Comparison of ENCODE assay signal across 13 cellular contexts in the genomic region with DNA sequence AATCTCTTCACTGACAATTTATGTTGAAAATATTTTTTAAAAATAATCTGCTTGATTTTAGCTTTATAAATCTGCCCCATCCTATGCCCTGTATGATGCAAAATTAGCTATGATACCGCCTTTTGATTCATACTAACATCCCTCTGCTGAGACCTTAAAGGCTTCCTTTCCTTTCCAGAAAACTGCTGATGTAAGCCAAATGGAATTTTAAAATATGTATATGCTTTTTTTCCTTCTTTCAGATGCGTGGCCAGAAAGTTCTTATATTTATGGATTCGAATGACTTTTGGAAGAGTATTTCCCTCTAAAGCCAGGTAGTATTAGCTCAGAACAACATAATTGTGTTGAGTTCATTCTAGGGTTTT. TPM values are rescaled to one million over a fixed set of nuclear protein-coding genes. Genes with fewer than 3 reads are reported as not detected.
A peak's percentile ranks its signal among the peaks of the same experiment; 100 is the strongest.
DNase-seq lines count a peak whose midpoint lies in the region; ATAC-seq and TF ChIP-seq lines count a peak whose summit lies in the region.
"Had no signal": no experiment of that assay in that cellular context is flagged by ENCODE, and none has a peak within 500 bp of the region (broad histone marks: within the 10 kb centered on the region; RNA-seq: fewer than 3 reads in every experiment).

No MANE protein-coding gene starts in this region.

- DNase-seq in ELR (ENCODE audit: low read depth) (peak; percentile 10), fibroblast of gingiva (ENCODE audit: low read depth) (peak; percentile 17), osteocyte (ENCODE audit: extremely low spot score, unreplicated experiment) (no peak), H7 (no peak), DMS153 (lab: John Stamatoyannopoulos, UW) (no peak), COLO668 (lab: John Stamatoyannopoulos, UW; ENCODE audit: unreplicated experiment) (no peak)
- DNase-seq: activated T-cell treated with anti-CD3 and anti-CD28 coated beads for 4 hours, retina had no signal

- H3K4me3 Mint-ChIP-seq in activated T-helper 17 cell treated with anti-CD3 and anti-CD28 coated beads, Interleukin-2, amount 50 U/mL, for 72 hours = peak overlapping the region; percentile 6
- peak overlapping the region; percentile 26 for H3K4me3 Mint-ChIP-seq in osteocyte (ENCODE audit: unreplicated experiment)
- H3K4me3 Mint-ChIP-seq: dendritic cell treated with granulocyte-macrophage colony-stimulating factor and Interleukin-4, amounts not matched to agents 40 ng/mL and 50 ng/mL, for 4 days had no signal

- peaks cover 43% of the 10 kb centered on the region for H3K4me1 Mint-ChIP-seq in activated T-helper 17 cell treated with anti-CD3 and anti-CD28 coated beads, Interleukin-2, amount 50 U/mL, for 72 hours
- peaks cover 28% of the 10 kb centered on the region for H3K4me1 Mint-ChIP-seq in osteocyte (ENCODE audit: unreplicated experiment)

- peak overlapping the region; percentile 44 for H3K27ac Mint-ChIP-seq in activated T-helper 17 cell treated with anti-CD3 and anti-CD28 coated beads, Interleukin-2, amount 50 U/mL, for 72 hours
- H3K27ac Mint-ChIP-seq in osteocyte (ENCODE audit: unreplicated experiment) = peak overlapping the region; percentile 94
- H3K27ac Mint-ChIP-seq: dendritic cell treated with granulocyte-macrophage colony-stimulating factor and Interleukin-4, amounts not matched to agents 40 ng/mL and 50 ng/mL, for 4 days had no signal

- no peaks in the 10 kb centered on the region for H3K36me3 ChIP-seq in H7 (replicated peaks; ENCODE audit: control insufficient read depth, insufficient read depth, low read length)
- H3K36me3 ChIP-seq: vagina had no signal

- no peak overlapping the region for H3K4me3 ChIP-seq in H7 (ENCODE audit: insufficient read depth, low read depth, low read length)
- H3K4me3 ChIP-seq: vagina had no signal

- no peaks in the 10 kb centered on the region for H3K27me3 Mint-ChIP-seq in activated T-helper 17 cell treated with anti-CD3 and anti-CD28 coated beads, Interleukin-2, amount 50 U/mL, for 72 hours
- H3K27me3 Mint-ChIP-seq in osteocyte (ENCODE audit: unreplicated experiment) = no peaks in the 10 kb centered on the region
- H3K27me3 Mint-ChIP-seq: dendritic cell treated with granulocyte-macrophage colony-stimulating factor and Interleukin-4, amounts not matched to agents 40 ng/mL and 50 ng/mL, for 4 days had no signal

- no peaks in the 10 kb centered on the region for H3K27me3 ChIP-seq in H7 (ENCODE audit: control insufficient read depth, insufficient read depth, low read length)
- H3K27me3 ChIP-seq: vagina had no signal

- peaks cover 95% of the 10 kb centered on the region for H3K36me3 Mint-ChIP-seq in activated T-helper 17 cell treated with anti-CD3 and anti-CD28 coated beads, Interleukin-2, amount 50 U/mL, for 72 hours (ENCODE audit: low read depth)
- peaks cover 4% of the 10 kb centered on the region for H3K36me3 Mint-ChIP-seq in osteocyte (ENCODE audit: unreplicated experiment)

- H3K9me3 Mint-ChIP-seq in activated T-helper 17 cell treated with anti-CD3 and anti-CD28 coated beads, Interleukin-2, amount 50 U/mL, for 72 hours = no peaks in the 10 kb centered on the region
- peaks cover 3% of the 10 kb centered on the region for H3K9me3 Mint-ChIP-seq in osteocyte (ENCODE audit: unreplicated experiment)

- TF ChIP-seq CTCF in osteocyte (IDR thresholded peaks at IDR 0.05) = no peak

- no peak for ATAC-seq in activated T-helper 17 cell treated with anti-CD3 and anti-CD28 coated beads, Interleukin-2, amount 50 U/mL, for 72 hours (replicated peaks)
- ATAC-seq in HG03442 (IDR thresholded peaks at IDR 0.05; ENCODE audit: unreplicated experiment) = no peak
- ATAC-seq: HCT116 had no signal

RNA-seq across cellular contexts. Expression of gene SFI1, which starts 34.5 kb away (rescaled TPM):
- total RNA-seq in activated T-helper 17 cell treated with anti-CD3 and anti-CD28 coated beads, Interleukin-2, amount 50 U/mL, for 72 hours = 100 to 1,000 TPM; 125 to 349 TPM
- 39.5 and 40.6 TPM in 2 replicates for total RNA-seq in osteocyte
- 8.5 and 18.2 TPM in 2 replicates for total RNA-seq in H7 (2014; rRNA removed; shearing (Covaris generic))

RNA-seq across cellular contexts. Expression of gene EIF4ENIF1, which starts 41.2 kb away (rescaled TPM):
- 10 to 100 TPM; 31.5 to 41.0 TPM for total RNA-seq in activated T-helper 17 cell treated with anti-CD3 and anti-CD28 coated beads, Interleukin-2, amount 50 U/mL, for 72 hours
- 38.4 and 41.0 TPM in 2 replicates for total RNA-seq in osteocyte
- 9.5 and 13.2 TPM in 2 replicates for total RNA-seq in H7 (2014; rRNA removed; shearing (Covaris generic))

Comparison
In these comparisons a context has a peak if more than half of its experiments do, and no peak if none do; other contexts are left out.
1. DNase-seq: peak in ELR (single experiment) and fibroblast of gingiva (single experiment); none in osteocyte (single experiment), H7 (single experiment), DMS153 (single experiment) and COLO668 (single experiment).